ENCODE assay signal across 1 cellular context in the genomic region with DNA sequence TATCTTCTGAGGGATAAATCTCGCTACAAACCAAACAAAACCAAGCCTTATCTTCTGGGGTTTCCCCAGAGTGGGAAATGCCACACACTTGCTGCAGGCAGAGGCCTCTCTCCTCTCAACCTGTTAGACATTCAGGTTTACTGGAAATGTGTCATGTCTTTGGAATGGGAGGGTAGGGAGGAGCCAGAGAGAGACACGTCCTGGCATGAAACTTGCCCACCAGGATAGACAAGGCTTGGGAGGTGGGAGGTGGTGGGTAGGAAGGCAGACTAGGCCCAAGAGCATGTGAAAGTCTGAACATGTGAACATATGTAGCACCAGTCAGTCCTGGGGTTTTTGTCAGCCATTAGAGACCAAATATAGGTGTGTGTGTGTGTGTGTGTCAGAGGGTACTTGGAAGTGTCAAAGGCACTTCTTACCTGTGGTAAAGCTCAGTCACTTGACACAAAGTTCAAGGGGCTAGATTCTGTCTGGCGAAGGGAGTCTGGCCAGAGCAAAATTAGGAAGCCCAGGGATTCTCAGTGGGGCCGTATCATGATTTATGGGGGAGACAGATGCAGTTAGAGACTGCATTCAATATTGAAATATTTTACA.
TF ChIP-seq lines count a peak whose summit lies in the region.

No MANE protein-coding gene starts in this region.

TF ChIP-seq in IMR-90, 13 proteins besides CTCF, POLR2A, EP300 and RAD21:
- TF ChIP-seq CEBPB (IDR thresholded peaks at IDR 0.05; ENCODE audit: low read depth, low read length) (no peak), SMC3 (IDR thresholded peaks at IDR 0.05; ENCODE audit: low read depth, low read length) (no peak), CHD1 (IDR thresholded peaks at IDR 0.05; ENCODE audit: low read depth, low read length) (no peak), RCOR1 (IDR thresholded peaks at IDR 0.05; ENCODE audit: insufficient replicate concordance, low read length) (no peak), MAZ (IDR thresholded peaks at IDR 0.05; ENCODE audit: borderline replicate concordance, low read depth, low read length) (no peak), NFE2L2 (IDR thresholded peaks at IDR 0.05; ENCODE audit: low read depth, low read length) (no peak), BHLHE40 (IDR thresholded peaks at IDR 0.05; ENCODE audit: low read depth, low read length) (no peak), MXI1 (IDR thresholded peaks at IDR 0.05; ENCODE audit: borderline replicate concordance, low read depth, low read length) (no peak), ELK1 (IDR thresholded peaks at IDR 0.05; ENCODE audit: borderline replicate concordance, low read depth, low read length) (no peak), FOS (IDR thresholded peaks at IDR 0.05; ENCODE audit: low read depth, low read length) (no peak), MAFK (IDR thresholded peaks at IDR 0.05; ENCODE audit: low read depth, low read length) (no peak), RFX5 (IDR thresholded peaks at IDR 0.05; ENCODE audit: low read depth, low read length) (no peak)
- TF ChIP-seq, protein P1, sequence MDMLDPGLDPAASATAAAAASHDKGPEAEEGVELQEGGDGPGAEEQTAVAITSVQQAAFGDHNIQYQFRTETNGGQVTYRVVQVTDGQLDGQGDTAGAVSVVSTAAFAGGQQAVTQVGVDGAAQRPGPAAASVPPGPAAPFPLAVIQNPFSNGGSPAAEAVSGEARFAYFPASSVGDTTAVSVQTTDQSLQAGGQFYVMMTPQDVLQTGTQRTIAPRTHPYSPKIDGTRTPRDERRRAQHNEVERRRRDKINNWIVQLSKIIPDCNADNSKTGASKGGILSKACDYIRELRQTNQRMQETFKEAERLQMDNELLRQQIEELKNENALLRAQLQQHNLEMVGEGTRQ (IDR thresholded peaks at IDR 0.05; ENCODE audit: low read depth, low read length) = no peak
TF ChIP-seq in IMR-90: peak in this region for 0.
